Comparison of ENCODE assay signal across 20 cellular contexts in genomic region chr12:103677905-103678304, GRCh38.
DNase-seq lines count a peak whose midpoint lies in the region; ATAC-seq and TF ChIP-seq lines count a peak whose summit lies in the region.
"Had no signal": no experiment of that assay in that cellular context is flagged by ENCODE, and none has a peak within 500 bp of the region (broad histone marks: within the 10 kb centered on the region; RNA-seq: fewer than 3 reads in every experiment).

No MANE protein-coding gene starts in this region.

- H3K27me3 ChIP-seq in breast epithelium (no peaks in the 10 kb centered on the region), transverse colon (no peaks in the 10 kb centered on the region)
- H3K27me3 ChIP-seq in naive thymus-derived CD4-positive, alpha-beta T cell (ENCODE audit: control insufficient read depth in 2 of 2, insufficient read depth in 2 of 2, low read length in 2 of 2), result no peaks in the 10 kb centered on the region

- POLR2A ChIA-PET in MCF 10A (lab: Yijun Ruan, JAX), result no interaction called here
- POLR2A ChIA-PET in naive thymus-derived CD4-positive, alpha-beta T cell (lab: Charles Lee), result no interaction called here

- in situ Hi-C loops in transverse colon (cut with MboI; ENCODE audit: low pct_ligation_motif_present in 1 of 4, low pct_unique_long_range_greater_than_20kb in 1 of 4, low sequenced_read_pairs in 3 of 4), result no loop called here

- no peaks in the 10 kb centered on the region for H3K9me3 Mint-ChIP-seq in MCF 10A (ENCODE audit: unreplicated experiment)
- no peaks in the 10 kb centered on the region for H3K9me3 Mint-ChIP-seq in naive thymus-derived CD4-positive, alpha-beta T cell

- CTCF ChIA-PET in MCF 10A (lab: Yijun Ruan, JAX), result no interaction called here
- CTCF ChIA-PET in naive thymus-derived CD4-positive, alpha-beta T cell (lab: Charles Lee), result no interaction called here

- H3K9me3 ChIP-seq in breast epithelium (no peaks in the 10 kb centered on the region), transverse colon (no peaks in the 10 kb centered on the region)
- H3K9me3 ChIP-seq in naive thymus-derived CD4-positive, alpha-beta T cell (ENCODE audit: control insufficient read depth in 2 of 3, low read length in 3 of 3), result no peaks in the 10 kb centered on the region

- ATAC-seq in naive thymus-derived CD4-positive, alpha-beta T cell, result no peak
- ATAC-seq: GM12878, Panc1, SK-N-SH treated with all-trans-retinoic acid at 6 μM for 48 hours had no signal

- no peaks in the 10 kb centered on the region for H3K4me1 Mint-ChIP-seq in MCF 10A (ENCODE audit: insufficient read depth, unreplicated experiment)
- no peaks in the 10 kb centered on the region for H3K4me1 Mint-ChIP-seq in naive thymus-derived CD4-positive, alpha-beta T cell

- H3K27ac Mint-ChIP-seq in MCF 10A (ENCODE audit: low read depth, unreplicated experiment), result no peak overlapping the region
- no peak overlapping the region for H3K27ac Mint-ChIP-seq in naive thymus-derived CD4-positive, alpha-beta T cell

- 57 to 78% methylated on average over 1 to 2 of the region's 2 CpGs for WGBS in transverse colon (ENCODE audit: low coverage in 1 of 2), 2 donors

- TF ChIP-seq POLR2A in breast epithelium (IDR thresholded peaks at IDR 0.05), result no peak
- TF ChIP-seq POLR2A in transverse colon (IDR thresholded peaks at IDR 0.05), result no peak

- DNase-seq in breast epithelium (ENCODE audit: low spot score in 2 of 2) (no peak), MCF 10A (ENCODE audit: unreplicated experiment) (no peak), NCI-H2029 treated with DMSO at 0.1 percent for 48 hours (lab: John Stamatoyannopoulos, UW) (peak; percentile 40), transverse colon (no peak), CD1c-positive myeloid dendritic cell (ENCODE audit: extremely low spot score) (no peak), HK-2 (ENCODE audit: unreplicated experiment) (no peak)
- no peak for DNase-seq in naive thymus-derived CD4-positive, alpha-beta T cell
- DNase-seq: DND-41, GOT3, HCEC 1CT, IMR-90, NCI-H1930, NCI-H2171, NCI-H526 treated with DMSO at 0.1 percent for 48 hours had no signal

- H3K27me3 Mint-ChIP-seq in MCF 10A (ENCODE audit: insufficient read depth, unreplicated experiment), result no peaks in the 10 kb centered on the region
- peaks cover 0 to 6% (median 0%) of the 10 kb centered on the region in 5 donors for H3K27me3 Mint-ChIP-seq in naive thymus-derived CD4-positive, alpha-beta T cell

- no peak for TF ChIP-seq CTCF in breast epithelium (IDR thresholded peaks at IDR 0.05)
- no peak for TF ChIP-seq CTCF in MCF 10A (IDR thresholded peaks at IDR 0.05; ENCODE audit: unreplicated experiment)
- no peak for TF ChIP-seq CTCF in VCaP (conservative IDR thresholded peaks at IDR 0.05)
- TF ChIP-seq CTCF in transverse colon (IDR thresholded peaks at IDR 0.05), result no peak

- H3K4me3 ChIP-seq in breast epithelium (no peak overlapping the region), transverse colon (no peak overlapping the region)
- no peak overlapping the region for H3K4me3 ChIP-seq in naive thymus-derived CD4-positive, alpha-beta T cell (ENCODE audit: low read length)
- H3K4me3 ChIP-seq: GM12878 had no signal

- H3K36me3 ChIP-seq in breast epithelium (no peaks in the 10 kb centered on the region), transverse colon (no peaks in the 10 kb centered on the region)
- no peaks in the 10 kb centered on the region for H3K36me3 ChIP-seq in naive thymus-derived CD4-positive, alpha-beta T cell (ENCODE audit: control insufficient read depth in 2 of 3, insufficient read depth in 3 of 3, low read length in 3 of 3)

- H3K4me3 Mint-ChIP-seq in MCF 10A (ENCODE audit: unreplicated experiment), result no peak overlapping the region
- no peak overlapping the region for H3K4me3 Mint-ChIP-seq in naive thymus-derived CD4-positive, alpha-beta T cell

- BruUV-seq in MCF 10A (replicated peaks; lab: Mats Ljungman, UMichigan), result no TSS peak

- H3K4me1 ChIP-seq in breast epithelium (no peaks in the 10 kb centered on the region), transverse colon (peaks cover 15 to 65% (median 35%) of the 10 kb centered on the region in 4 donors)
- H3K4me1 ChIP-seq in naive thymus-derived CD4-positive, alpha-beta T cell (ENCODE audit: control insufficient read depth in 2 of 2, insufficient read depth in 2 of 2, low read length in 2 of 2), result no peaks in the 10 kb centered on the region

- no peak for TF ChIP-seq EP300 in transverse colon (IDR thresholded peaks at IDR 0.05; ENCODE audit: low read depth)

- intact Hi-C loops in breast epithelium (cut with DNase I; ENCODE audit: low total_unique reads), result no loop called here
- intact Hi-C loops in MCF 10A (cut with micrococcal nuclease), result no loop called here
- intact Hi-C loops in transverse colon (cut with DNase I; ENCODE audit: low total_unique reads), result no loop called here
- intact Hi-C loops in naive thymus-derived CD4-positive, alpha-beta T cell (cut with micrococcal nuclease), result no loop called here

- H3K27ac ChIP-seq in breast epithelium (peak overlapping the region; percentile 37 to 49), VCaP (peak overlapping the region; percentile 68), transverse colon (peak overlapping the region; percentile 61 to 82 (median 73))
- no peak overlapping the region for H3K27ac ChIP-seq in naive thymus-derived CD4-positive, alpha-beta T cell (ENCODE audit: low read depth, low read length)
- H3K27ac ChIP-seq: C4-2B, KMS-11 had no signal

- no peaks in the 10 kb centered on the region for H3K36me3 Mint-ChIP-seq in MCF 10A (ENCODE audit: insufficient read depth, unreplicated experiment)
- H3K36me3 Mint-ChIP-seq in naive thymus-derived CD4-positive, alpha-beta T cell, result no peaks in the 10 kb centered on the region
